12 cellular contexts compared by ENCODE assay signal in genomic region chr7:129739427-129739826, GRCh38.
DNase-seq lines count a peak whose midpoint lies in the region; ATAC-seq, FAIRE-seq and TF ChIP-seq lines count a peak whose summit lies in the region.
"Had no signal": no experiment of that assay in that cellular context is flagged by ENCODE, and none has a peak within 500 bp of the region (broad histone marks: within the 10 kb centered on the region; RNA-seq: fewer than 3 reads in every experiment).

No MANE protein-coding gene starts in this region.

- peak; percentile 36 for ATAC-seq in left lung
- ATAC-seq in GM18861 (IDR thresholded peaks at IDR 0.05; ENCODE audit: unreplicated experiment) = no peak
- ATAC-seq: CD8-positive, alpha-beta T cell had no signal

- H3K27me3 ChIP-seq in left lung = no peaks in the 10 kb centered on the region
- H3K27me3 ChIP-seq: tibial artery had no signal

- no peak overlapping the region for H3K4me3 ChIP-seq in left lung
- H3K4me3 ChIP-seq: tibial artery had no signal

- TF ChIP-seq CTCF in D721Med (IDR thresholded peaks at IDR 0.05; ENCODE audit: insufficient read depth, missing control alignments) = no peak
- no peak for TF ChIP-seq CTCF in left lung (IDR thresholded peaks at IDR 0.05)

- DNase-seq in D721Med (ENCODE audit: insufficient read length, low spot score) (no peak), NCI-H2029 (lab: John Stamatoyannopoulos, UW) (peak; percentile 68), cerebellum (ENCODE audit: low spot score) (peak; percentile 86), left lung (no peak), NCI-H1105 (lab: John Stamatoyannopoulos, UW) (no peak), amniotic stem cell (lab: John Stamatoyannopoulos, UW) (no peak), NCI-H1048 (lab: John Stamatoyannopoulos, UW) (no peak)
- DNase-seq: CD8-positive, alpha-beta T cell; NCI-H1105 treated with DMSO at 0.1 percent for 48 hours; tibial artery had no signal

- intact Hi-C loops in left lung (cut with DNase I) = no loop called here

- peak; percentile 48 for FAIRE-seq in D721Med (lab: Jason Lieb, UNC)
- FAIRE-seq: GM12891 had no signal

- no peaks in the 10 kb centered on the region for H3K4me1 ChIP-seq in left lung

- no peaks in the 10 kb centered on the region for H3K9me3 ChIP-seq in left lung
- H3K9me3 ChIP-seq: tibial artery had no signal

- no peak overlapping the region for H3K27ac ChIP-seq in left lung
- H3K27ac ChIP-seq: tibial artery had no signal

- peaks cover 0 to 62% of the 10 kb centered on the region in 2 donors for H3K36me3 ChIP-seq in left lung

Comparison
In these comparisons a context has a peak if more than half of its experiments do, and no peak if none do; other contexts are left out.
1. DNase-seq: peak in NCI-H2029 (single experiment) and cerebellum (single experiment); none in D721Med (single experiment), left lung (0 of 2), NCI-H1105 (single experiment), amniotic stem cell (single experiment) and NCI-H1048 (single experiment).